In the genomic region with DNA sequence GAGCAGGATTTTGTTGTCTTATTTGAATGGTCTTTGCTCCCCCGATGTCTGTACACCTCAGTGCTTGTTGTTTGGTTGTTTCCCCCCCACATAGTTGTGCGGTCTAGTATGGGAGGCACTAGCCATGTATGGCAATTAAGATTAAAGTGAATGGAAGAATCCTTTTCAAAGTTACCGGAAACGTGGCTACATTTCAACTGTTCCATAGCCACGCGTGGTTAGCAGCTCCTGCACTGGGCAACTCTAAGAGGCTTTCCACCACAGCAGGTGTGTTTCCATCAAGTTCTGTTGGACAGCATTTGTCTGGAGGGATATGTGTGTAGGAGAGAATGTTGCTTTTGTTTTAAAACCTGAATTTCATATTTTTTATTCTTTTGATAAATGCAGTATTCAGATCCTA, we compare ENCODE assay signal across 17 cellular contexts.
DNase-seq lines count a peak whose midpoint lies in the region; ATAC-seq, FAIRE-seq and TF ChIP-seq lines count a peak whose summit lies in the region.
"Had no signal": no experiment of that assay in that cellular context is flagged by ENCODE, and none has a peak within 500 bp of the region (broad histone marks: within the 10 kb centered on the region; RNA-seq: fewer than 3 reads in every experiment).

No MANE protein-coding gene starts in this region.

- H3K9ac ChIP-seq in Loucy (ENCODE audit: low read depth, low read length, poor library complexity, severe bottlenecking) = no peak overlapping the region

- DNase-seq in D721Med (ENCODE audit: insufficient read length, low spot score) (no peak), myocyte (ENCODE audit: low read depth) (peak; percentile 61), activated T-cell treated with anti-CD3 and anti-CD28 coated beads for 4 hours (no peak), BE2C (no peak)
- no peak for DNase-seq in activated T-helper 1 cell treated with anti-CD3 and anti-CD28 coated beads, Interleukin-12 subunit alpha, Interleukin-12 subunit beta, Interleukin-2, Interleukin-4 antibody, amounts not matched to agents 30 ng/mL and 10 ng/mL and 1 ng/mL, durations not matched to agents 14 hours and 24 hours and 36 hours (ENCODE audit: low spot score)
- DNase-seq: CD8-positive, alpha-beta memory T cell; DMS79 treated with DMSO at 0.1 percent for 48 hours; GOT3; MV-4-11; NCI-H1417; NCI-H2029; NCI-H748 treated with DMSO at 0.1 percent for 48 hours; OCI-M1; RPMI8226 had no signal

- FAIRE-seq in D721Med (lab: Jason Lieb, UNC) = peak; percentile 11
- FAIRE-seq: G401.6 had no signal

- H4K20me1 ChIP-seq in Loucy (ENCODE audit: insufficient read depth, low read length, poor library complexity, severe bottlenecking) = no peaks in the 10 kb centered on the region

- peaks cover 15% of the 10 kb centered on the region for H3K4me1 ChIP-seq in Loucy (ENCODE audit: insufficient read depth, low read length, poor library complexity, severe bottlenecking)
- no peaks in the 10 kb centered on the region for H3K4me1 ChIP-seq in BE2C

- peak overlapping the region; percentile 70 for H3K4me2 ChIP-seq in Loucy (ENCODE audit: low read depth, low read length, poor library complexity, severe bottlenecking)

- H3K27me3 ChIP-seq in Loucy (ENCODE audit: insufficient read depth, low read length, poor library complexity, severe bottlenecking) = no peaks in the 10 kb centered on the region
- no peaks in the 10 kb centered on the region for H3K27me3 ChIP-seq in BE2C

- H3K27me3 Mint-ChIP-seq in activated T-helper 1 cell treated with anti-CD3 and anti-CD28 coated beads, Interleukin-12 subunit alpha, Interleukin-12 subunit beta, Interleukin-2, Interleukin-4 antibody, amounts not matched to agents 30 ng/mL and 10 ng/mL and 1 ng/mL, durations not matched to agents 14 hours and 24 hours and 36 hours (ENCODE audit: insufficient read depth) = peaks cover 2% of the 10 kb centered on the region
- H3K27me3 Mint-ChIP-seq: CD8-positive, alpha-beta memory T cell had no signal

- H3K79me2 ChIP-seq in Loucy (ENCODE audit: insufficient read depth, low read length) = no peaks in the 10 kb centered on the region

- peaks cover 20% of the 10 kb centered on the region for H3K36me3 Mint-ChIP-seq in activated T-helper 1 cell treated with anti-CD3 and anti-CD28 coated beads, Interleukin-12 subunit alpha, Interleukin-12 subunit beta, Interleukin-2, Interleukin-4 antibody, amounts not matched to agents 30 ng/mL and 10 ng/mL and 1 ng/mL, durations not matched to agents 14 hours and 24 hours and 36 hours (ENCODE audit: low read depth)

- TF ChIP-seq CTCF in D721Med (IDR thresholded peaks at IDR 0.05; ENCODE audit: insufficient read depth, missing control alignments) (no peak), Loucy (conservative IDR thresholded peaks at IDR 0.05; ENCODE audit: low read length) (no peak), BE2C (IDR thresholded peaks at IDR 0.05; ENCODE audit: low read depth, low read length) (no peak)

- no peaks in the 10 kb centered on the region for H3K9me2 ChIP-seq in Loucy (replicated peaks; ENCODE audit: low read depth, low read length)

- H2AFZ ChIP-seq in Loucy (ENCODE audit: low read length) = no peak overlapping the region

- H3K27ac Mint-ChIP-seq in activated T-helper 1 cell treated with anti-CD3 and anti-CD28 coated beads, Interleukin-12 subunit alpha, Interleukin-12 subunit beta, Interleukin-2, Interleukin-4 antibody, amounts not matched to agents 30 ng/mL and 10 ng/mL and 1 ng/mL, durations not matched to agents 14 hours and 24 hours and 36 hours = no peak overlapping the region

- no peaks in the 10 kb centered on the region for H3F3A ChIP-seq in Loucy (ENCODE audit: low read depth)

- H3K9me3 Mint-ChIP-seq in activated T-helper 1 cell treated with anti-CD3 and anti-CD28 coated beads, Interleukin-12 subunit alpha, Interleukin-12 subunit beta, Interleukin-2, Interleukin-4 antibody, amounts not matched to agents 30 ng/mL and 10 ng/mL and 1 ng/mL, durations not matched to agents 14 hours and 24 hours and 36 hours = peaks cover 12% of the 10 kb centered on the region
- H3K9me3 Mint-ChIP-seq: CD8-positive, alpha-beta memory T cell had no signal

- H3K4me3 Mint-ChIP-seq in activated T-helper 1 cell treated with anti-CD3 and anti-CD28 coated beads, Interleukin-12 subunit alpha, Interleukin-12 subunit beta, Interleukin-2, Interleukin-4 antibody, amounts not matched to agents 30 ng/mL and 10 ng/mL and 1 ng/mL, durations not matched to agents 14 hours and 24 hours and 36 hours = peak overlapping the region; percentile 52

- H3K36me3 ChIP-seq in Loucy (ENCODE audit: insufficient read depth, low read length) (no peaks in the 10 kb centered on the region), BE2C (no peaks in the 10 kb centered on the region)

- ATAC-seq in GM18517 (IDR thresholded peaks at IDR 0.05; ENCODE audit: unreplicated experiment) = no peak

- peaks cover 27% of the 10 kb centered on the region for H3K4me1 Mint-ChIP-seq in activated T-helper 1 cell treated with anti-CD3 and anti-CD28 coated beads, Interleukin-12 subunit alpha, Interleukin-12 subunit beta, Interleukin-2, Interleukin-4 antibody, amounts not matched to agents 30 ng/mL and 10 ng/mL and 1 ng/mL, durations not matched to agents 14 hours and 24 hours and 36 hours (ENCODE audit: low read depth)

- H3K9me3 ChIP-seq in Loucy (ENCODE audit: insufficient read depth, low read depth, low read length) (0 out of 2 replicates have a peak, but pooled peaks cover 5% of the 10 kb centered on the region), BE2C (no peaks in the 10 kb centered on the region)

- intact Hi-C loops in activated T-helper 1 cell treated with anti-CD3 and anti-CD28 coated beads, Interleukin-12 subunit alpha, Interleukin-12 subunit beta, Interleukin-2, Interleukin-4 antibody, amounts not matched to agents 30 ng/mL and 10 ng/mL and 1 ng/mL, durations not matched to agents 14 hours and 24 hours and 36 hours (cut with micrococcal nuclease) = loop anchor here (2.0 to 5.0 kb wide), 3 partner anchors 53 to 684 kb away; no protein-coding TSS in a partner anchor

- H3K4me3 ChIP-seq in Loucy (ENCODE audit: low read length, poor library complexity, severe bottlenecking) = peak overlapping the region; percentile 41
- no peak overlapping the region for H3K4me3 ChIP-seq in BE2C (ENCODE audit: low read depth, low read length)
